Comparison of ENCODE assay signal across 22 cellular contexts in the genomic region with DNA sequence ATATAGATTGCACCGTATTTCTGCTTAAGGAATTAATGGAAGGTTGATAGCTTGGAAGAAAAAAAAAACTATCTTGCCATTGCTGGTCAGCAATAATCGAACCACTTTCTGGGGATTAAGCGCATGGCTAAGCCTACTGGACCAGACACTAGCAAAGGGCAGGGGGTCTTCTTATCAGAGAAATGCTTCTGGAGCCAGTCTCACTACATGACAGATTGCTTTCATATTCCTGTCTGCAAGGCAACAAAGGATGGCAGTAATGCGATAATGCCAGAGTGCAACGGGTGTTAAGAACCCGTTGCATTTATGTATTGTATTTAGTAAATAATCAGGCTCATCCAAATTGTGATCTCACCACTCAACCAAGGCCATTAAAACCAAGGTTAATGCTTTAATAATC.
A peak's percentile ranks its signal among the peaks of the same experiment; 100 is the strongest.
DNase-seq lines count a peak whose midpoint lies in the region; ATAC-seq lines count a peak whose summit lies in the region.
"Had no signal": no experiment of that assay in that cellular context is flagged by ENCODE, and none has a peak within 500 bp of the region (broad histone marks: within the 10 kb centered on the region; RNA-seq: fewer than 3 reads in every experiment).

No MANE protein-coding gene starts in this region.

- DNase-seq in NCI-H82 (lab: John Stamatoyannopoulos, UW) (peak; percentile 49), NCI-H82 treated with DMSO at 0.1 percent for 48 hours (lab: John Stamatoyannopoulos, UW; ENCODE audit: unreplicated experiment) (no peak), NCI-H146 treated with DMSO at 0.1 percent for 48 hours (lab: John Stamatoyannopoulos, UW; ENCODE audit: unreplicated experiment) (peak; percentile 39), OCI-M1 (lab: John Stamatoyannopoulos, UW) (peak; percentile 0), retina (peak; percentile 3)
- DNase-seq: AML-193; CD4-positive, alpha-beta T cell; GOT3; HFFc6; KBM-7; MV-4-11; NCI-H1694 treated with DMSO at 0.1 percent for 48 hours; NCI-H446 treated with DMSO at 0.1 percent for 48 hours; NCI-H526; NK-92 treated with Interleukin-12 subunit alpha and Interleukin-12 subunit beta, amount 100 ng/mL, for 24 hours; PC-9; SJCRH30; T-helper 2 cell had no signal

- no peak for ATAC-seq in GM21360 (IDR thresholded peaks at IDR 0.05; ENCODE audit: unreplicated experiment)
- no peak for ATAC-seq in GM19452 (IDR thresholded peaks at IDR 0.05; ENCODE audit: unreplicated experiment)
- ATAC-seq: A549, Right ventricle myocardium inferior had no signal
